In genomic region chr7:87219545-87220025, GRCh38 we compare ENCODE assay signal across 1 cellular context.
TF ChIP-seq lines count a peak whose summit lies in the region.

A gene with protein sequence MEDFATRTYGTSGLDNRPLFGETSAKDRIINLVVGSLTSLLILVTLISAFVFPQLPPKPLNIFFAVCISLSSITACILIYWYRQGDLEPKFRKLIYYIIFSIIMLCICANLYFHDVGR (minus strand): TSS chr7:87219732. CDS start chr7:87219503, 229 bp downstream.

TF ChIP-seq in H1, 55 proteins besides CTCF, POLR2A, EP300 and RAD21 (continued from another document):
- no peak for TF ChIP-seq BRCA1 (IDR thresholded peaks at IDR 0.05; ENCODE audit: low read depth, low read length)
- no peak for TF ChIP-seq CHD1 (IDR thresholded peaks at IDR 0.05; ENCODE audit: low read depth, low read length)
- no peak for TF ChIP-seq TAF7 (optimal IDR thresholded peaks at IDR 0.05; ENCODE audit: borderline replicate concordance, low read depth, low read length)
- no peak for TF ChIP-seq ATF2 (IDR thresholded peaks at IDR 0.05; ENCODE audit: low read length)
- no peak for TF ChIP-seq HDAC6 (IDR thresholded peaks at IDR 0.05; ENCODE audit: low read depth, low read length)
- peak; percentile 65; the same call in 1 of the 2 replicates for TF ChIP-seq RBBP5 (IDR thresholded peaks at IDR 0.05; ENCODE audit: borderline replicate concordance, low read depth, low read length)
- peak; percentile 90 for TF ChIP-seq ASH2L (IDR thresholded peaks at IDR 0.05; ENCODE audit: low read length)
- TF ChIP-seq MAFK (IDR thresholded peaks at IDR 0.05; ENCODE audit: low read depth, low read length): no peak
- peak; percentile 56 for TF ChIP-seq SAP30 (IDR thresholded peaks at IDR 0.05; ENCODE audit: insufficient read depth, insufficient replicate concordance, low read length)
- TF ChIP-seq TAF1 (IDR thresholded peaks at IDR 0.05; ENCODE audit: low read depth, low read length): peak; percentile 35; the same call in 1 of the 2 replicates
- TF ChIP-seq SP1 (IDR thresholded peaks at IDR 0.05; ENCODE audit: low read depth, low read length): no peak
- no peak for TF ChIP-seq TEAD4 (IDR thresholded peaks at IDR 0.05; ENCODE audit: low read depth, low read length)
- TF ChIP-seq MAX (IDR thresholded peaks at IDR 0.05): peak; percentile 44; the same call in 1 of the 2 replicates
- no peak for TF ChIP-seq NRF1 (IDR thresholded peaks at IDR 0.05; ENCODE audit: low read depth, low read length)
